Comparison of ENCODE assay signal across 9 cellular contexts in the genomic region with DNA sequence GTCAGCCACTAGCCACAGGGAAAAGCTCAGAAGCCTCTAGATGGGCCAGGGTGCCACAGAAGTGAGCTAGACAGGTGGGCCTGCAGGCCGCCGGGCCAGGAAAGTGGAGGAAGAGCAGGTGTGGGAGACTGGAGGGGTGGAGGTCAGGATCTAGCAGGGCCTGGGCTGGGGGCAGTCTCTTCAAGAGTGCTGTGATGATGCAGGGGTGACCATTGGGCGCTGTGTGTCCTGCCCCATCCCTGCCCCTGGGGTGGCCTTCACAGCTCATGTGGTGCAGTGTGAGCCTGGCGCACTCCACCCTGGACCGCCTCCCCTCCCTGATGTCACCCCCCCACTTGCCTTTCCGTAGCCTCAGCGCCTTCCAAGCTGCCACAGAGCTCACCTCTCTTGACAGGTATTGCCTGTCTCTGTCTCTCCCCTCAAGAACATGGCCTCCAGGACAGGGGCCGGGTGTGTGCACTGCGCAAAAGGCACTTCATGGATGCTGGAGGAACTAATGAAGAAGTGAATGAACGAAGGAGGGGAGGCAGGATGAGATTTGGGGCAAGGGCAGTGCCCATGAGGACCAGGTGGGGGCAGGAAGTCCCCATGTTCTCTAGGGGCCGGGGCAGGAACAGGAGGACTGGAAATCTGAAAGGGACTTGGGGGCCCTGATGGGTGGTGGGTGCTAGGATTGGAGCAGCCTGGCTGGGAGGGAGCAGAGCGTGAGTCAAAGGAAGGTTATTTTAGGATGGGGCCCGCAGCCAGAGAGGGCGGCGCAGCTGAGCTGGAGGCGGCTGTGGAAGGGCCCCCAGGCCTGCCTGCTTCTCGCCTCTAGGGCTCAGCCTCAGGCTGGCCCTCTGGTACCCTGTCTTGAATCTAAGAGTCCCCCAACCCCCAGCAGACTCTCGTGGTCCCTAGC. TPM values are rescaled to one million over a fixed set of nuclear protein-coding genes. Genes with fewer than 3 reads are reported as not detected.
DNase-seq lines count a peak whose midpoint lies in the region; ATAC-seq, FAIRE-seq and TF ChIP-seq lines count a peak whose summit lies in the region.
"Had no signal": no experiment of that assay in that cellular context is flagged by ENCODE, and none has a peak within 500 bp of the region (broad histone marks: within the 10 kb centered on the region; RNA-seq: fewer than 3 reads in every experiment).

No MANE protein-coding gene starts in this region.

- H2AFZ ChIP-seq in K562 (ENCODE audit: low read depth, low read length), result no peak overlapping the region

- peak in 2 of 3 experiments; percentile 3 to 27; a peak in 2 of 6 replicates for TF ChIP-seq CTCF in K562 (IDR thresholded peaks at IDR 0.05 in 2 of 3, conservative IDR thresholded peaks at IDR 0.05 in 1 of 3; ENCODE audit: insufficient read depth in 2 of 3, low read depth in 1 of 3, low read length in 3 of 3)

- no peak for TF ChIP-seq RAD21 in K562 (CRISPR knock-in tag; conservative IDR thresholded peaks at IDR 0.05 in 1 of 2, IDR thresholded peaks at IDR 0.05 in 1 of 2)

- no TSS peak for BruUV-seq in K562 (replicated peaks; lab: Mats Ljungman, UMichigan)

- no peak for DNase-seq in activated naive CD8-positive, alpha-beta T cell treated with anti-CD3 and anti-CD28 coated beads, Interleukin-2, amount 10 ng/mL, durations not matched to agents 7 days and 5 days
- DNase-seq in activated naive CD8-positive, alpha-beta T cell treated with anti-CD3 and anti-CD28 coated beads for 36 hours, result no peak
- DNase-seq in K562 (ENCODE audit: extremely low read depth in 1 of 4, low spot score in 3 of 4), result peak in 1 of 4 experiments; percentile 45
- DNase-seq in memory B cell (ENCODE audit: low spot score in 2 of 2), result no peak
- peak; percentile 85 to 92 for DNase-seq in aorta
- DNase-seq in putamen (ENCODE audit: low spot score), result no peak
- DNase-seq: T-helper 9 cell had no signal

- CTCF ChIA-PET in K562 (lab: Yijun Ruan, JAX; ENCODE audit: low intra/inter-chr PET ratio), result no interaction called here

- peaks cover 35 to 98% of the 10 kb centered on the region in 2 experiments for H3K4me1 ChIP-seq in K562 (replicated peaks in 1 of 2; ENCODE audit: control insufficient read depth in 2 of 2, insufficient read depth in 2 of 2, low read length in 2 of 2)
- no peaks in the 10 kb centered on the region for H3K4me1 ChIP-seq in aorta (ENCODE audit: control insufficient read depth in 1 of 2, insufficient read depth in 2 of 2, low read length in 2 of 2)

- H3K27ac ChIP-seq in K562 (ENCODE audit: extremely low read depth, low read depth, low read length), result peak overlapping the region; percentile 28; the same call in 1 of the 3 replicates
- H3K27ac ChIP-seq in aorta (ENCODE audit: low read depth in 1 of 2, low read length in 2 of 2), result peak overlapping the region in 1 of 2 donors; percentile 37

- no peaks in the 10 kb centered on the region for H3K9me3 ChIP-seq in K562 (replicated peaks; ENCODE audit: control insufficient read depth, insufficient read depth, low read depth, low read length)
- no peaks in the 10 kb centered on the region for H3K9me3 ChIP-seq in aorta (ENCODE audit: control insufficient read depth, low read length)

- TF ChIP-seq POLR2A in K562 (conservative IDR thresholded peaks at IDR 0.05), result no peak

- POLR2A ChIA-PET in activated naive CD8-positive, alpha-beta T cell treated with anti-CD3 and anti-CD28 coated beads, Interleukin-2, amount 10 ng/mL, durations not matched to agents 7 days and 5 days (lab: Charles Lee), result interaction anchor here (0.7 to 1.2 kb wide), 3 partner anchors 11 to 144 kb away, joined by 3 to 4 read pairs (median 3); a partner anchor contains a TSS
- POLR2A ChIA-PET in K562 (lab: Yijun Ruan, JAX), result interaction anchor here (0.6 to 1.0 kb wide), 4 partner anchors 8 to 146 kb away, joined by 3 to 5 read pairs (median 4); no protein-coding TSS in a partner anchor

- peak overlapping the region; percentile 72 for H3K27ac Mint-ChIP-seq in activated naive CD8-positive, alpha-beta T cell treated with anti-CD3 and anti-CD28 coated beads, Interleukin-2, amount 10 ng/mL, durations not matched to agents 7 days and 5 days
- no peak overlapping the region for H3K27ac Mint-ChIP-seq in activated naive CD8-positive, alpha-beta T cell treated with anti-CD3 and anti-CD28 coated beads for 36 hours
- peak overlapping the region; percentile 43 for H3K27ac Mint-ChIP-seq in memory B cell

- H3K27me3 ChIP-seq in K562 (ENCODE audit: control insufficient read depth in 2 of 2, insufficient read depth in 2 of 2, low read length in 2 of 2), result no peaks in the 10 kb centered on the region
- H3K27me3 ChIP-seq in aorta (ENCODE audit: control insufficient read depth in 1 of 2, insufficient read depth in 2 of 2, low read length in 1 of 2), result no peaks in the 10 kb centered on the region

- TF ChIP-seq EP300 in K562 (IDR thresholded peaks at IDR 0.05; ENCODE audit: low read length), result no peak

- no peak overlapping the region for H3K4me2 ChIP-seq in K562 (ENCODE audit: insufficient read depth, low read length)

- peaks cover 22% of the 10 kb centered on the region for H4K20me1 ChIP-seq in K562 (replicated peaks; ENCODE audit: control insufficient read depth, insufficient read depth, low read length)

- no peak overlapping the region for H3K4me3 ChIP-seq in K562
- no peak overlapping the region for H3K4me3 ChIP-seq in aorta (ENCODE audit: low read length in 2 of 2)

- no peaks in the 10 kb centered on the region for H3K9me3 Mint-ChIP-seq in activated naive CD8-positive, alpha-beta T cell treated with anti-CD3 and anti-CD28 coated beads, Interleukin-2, amount 10 ng/mL, durations not matched to agents 7 days and 5 days
- no peaks in the 10 kb centered on the region for H3K9me3 Mint-ChIP-seq in activated naive CD8-positive, alpha-beta T cell treated with anti-CD3 and anti-CD28 coated beads for 36 hours
- H3K9me3 Mint-ChIP-seq in memory B cell, result no peaks in the 10 kb centered on the region

- peak overlapping the region in 1 of 2 experiments; percentile 68; a peak in 2 of 4 replicates for H3K9ac ChIP-seq in K562 (ENCODE audit: insufficient read depth in 1 of 2, low read depth in 2 of 2, low read length in 2 of 2)

- in situ Hi-C loops in K562 (cut with MboI), result no loop called here

- H3K4me3 Mint-ChIP-seq in activated naive CD8-positive, alpha-beta T cell treated with anti-CD3 and anti-CD28 coated beads, Interleukin-2, amount 10 ng/mL, durations not matched to agents 7 days and 5 days, result no peak overlapping the region
- no peak overlapping the region for H3K4me3 Mint-ChIP-seq in activated naive CD8-positive, alpha-beta T cell treated with anti-CD3 and anti-CD28 coated beads for 36 hours
- no peak overlapping the region for H3K4me3 Mint-ChIP-seq in memory B cell

- peaks cover 11% of the 10 kb centered on the region for H3K36me3 Mint-ChIP-seq in activated naive CD8-positive, alpha-beta T cell treated with anti-CD3 and anti-CD28 coated beads, Interleukin-2, amount 10 ng/mL, durations not matched to agents 7 days and 5 days
- H3K36me3 Mint-ChIP-seq in activated naive CD8-positive, alpha-beta T cell treated with anti-CD3 and anti-CD28 coated beads for 36 hours, result peaks cover 6% of the 10 kb centered on the region
- no peaks in the 10 kb centered on the region for H3K36me3 Mint-ChIP-seq in memory B cell

- peaks cover 80% of the 10 kb centered on the region for H3K79me2 ChIP-seq in K562 (ENCODE audit: control insufficient read depth, insufficient read depth, low read length)

- H3K27me3 Mint-ChIP-seq in activated naive CD8-positive, alpha-beta T cell treated with anti-CD3 and anti-CD28 coated beads, Interleukin-2, amount 10 ng/mL, durations not matched to agents 7 days and 5 days, result no peaks in the 10 kb centered on the region
- H3K27me3 Mint-ChIP-seq in activated naive CD8-positive, alpha-beta T cell treated with anti-CD3 and anti-CD28 coated beads for 36 hours, result no peaks in the 10 kb centered on the region
- no peaks in the 10 kb centered on the region for H3K27me3 Mint-ChIP-seq in memory B cell

- H3K4me1 Mint-ChIP-seq in activated naive CD8-positive, alpha-beta T cell treated with anti-CD3 and anti-CD28 coated beads, Interleukin-2, amount 10 ng/mL, durations not matched to agents 7 days and 5 days, result peaks cover 39% of the 10 kb centered on the region
- peaks cover 48% of the 10 kb centered on the region for H3K4me1 Mint-ChIP-seq in activated naive CD8-positive, alpha-beta T cell treated with anti-CD3 and anti-CD28 coated beads for 36 hours
- peaks cover 36% of the 10 kb centered on the region for H3K4me1 Mint-ChIP-seq in memory B cell

- no peaks in the 10 kb centered on the region for H3K9me1 ChIP-seq in K562 (ENCODE audit: control insufficient read depth, insufficient read depth, low read length)

- H3K36me3 ChIP-seq in K562 (ENCODE audit: control insufficient read depth, insufficient read depth, low read length) (peaks cover 68% of the 10 kb centered on the region; the same call in 2 of the 3 replicates), aorta (ENCODE audit: control insufficient read depth in 1 of 2, insufficient read depth in 2 of 2, low read length in 1 of 2) (no peaks in the 10 kb centered on the region)

- WGBS in K562 (ENCODE audit: insufficient coverage, low coverage, missing lambda C conversion rate), result 63% methylated on average over 14 of the region's 18 CpGs
- WGBS in aorta, 2 donors, result 37 to 38% methylated on average over 15 to 18 of the region's 18 CpGs

- no peak for ATAC-seq in activated naive CD8-positive, alpha-beta T cell treated with anti-CD3 and anti-CD28 coated beads, Interleukin-2, amount 10 ng/mL, durations not matched to agents 7 days and 5 days (ENCODE audit: low read depth)
- ATAC-seq in K562, result no peak
- ATAC-seq in memory B cell (ENCODE audit: low read depth), result no peak
- ATAC-seq in aorta (ENCODE audit: low FRiP score), result peak; percentile 72
- ATAC-seq in GM18520 (IDR thresholded peaks at IDR 0.05; ENCODE audit: unreplicated experiment), result no peak
- no peak for ATAC-seq in GM18907 (IDR thresholded peaks at IDR 0.05; ENCODE audit: unreplicated experiment)

- intact Hi-C loops in K562 (cut with micrococcal nuclease), result no loop called here
- intact Hi-C loops in aorta (cut with DNase I), result no loop called here

- no peak for FAIRE-seq in K562 (lab: Jason Lieb, UNC)

RNA-seq across cellular contexts. Expression of a gene that starts 6.6 kb away (rescaled TPM):
- total RNA-seq in activated naive CD8-positive, alpha-beta T cell treated with anti-CD3 and anti-CD28 coated beads, Interleukin-2, amount 10 ng/mL, durations not matched to agents 7 days and 5 days, result 100 to 1,000 TPM; 152 to 158 TPM
- total RNA-seq in activated naive CD8-positive, alpha-beta T cell treated with anti-CD3 and anti-CD28 coated beads for 36 hours, result 100 to 1,000 TPM in 1 of 2 experiments, 10 to 100 TPM in 1; 96.1 to 101 TPM
- total RNA-seq in K562 (2011; cell fraction: chromatin; rRNA removed; ENCODE audit: low replicate concordance), result 28.5 and 141 TPM in 2 replicates
- total RNA-seq in K562 (2011; cell fraction: nucleolus; rRNA removed), result 209 and 228 TPM in 2 replicates
- total RNA-seq in K562 (2011; cell fraction: nucleoplasm; rRNA removed), result 68.6 and 76.2 TPM in 2 replicates
- total RNA-seq in K562 (2014; rRNA removed), result 125 and 188 TPM in 2 replicates
- 21.2 and 21.4 TPM in 2 replicates for total RNA-seq in K562 (2014; rRNA removed; fragmentation: Illumina TruSeq; extraction: Trizol)
- 72.3 and 76.3 TPM in 2 replicates for total RNA-seq in K562 (2015; rRNA removed; fragmentation: Illumina TruSeq; extraction: Trizol)
- 189 TPM in 2 replicates for total RNA-seq in K562 (2021)
- polyA plus RNA-seq in K562 (2011; rRNA removed), result 20.1 and 25.9 TPM in 2 replicates
- 25.4 and 118 TPM in 2 replicates for polyA plus RNA-seq in K562 (2011; cell fraction: cytosol; rRNA removed)
- polyA plus RNA-seq in K562 (2011; cell fraction: nucleus; rRNA removed), result 134 and 296 TPM in 2 replicates
- polyA plus RNA-seq in K562 (2012), result 81.3 and 110 TPM in 2 replicates
- 39.0 and 114 TPM in 2 replicates for polyA plus RNA-seq in K562 (2014; fragmentation: Illumina TruSeq; extraction: Trizol)
- polyA plus RNA-seq in K562 (2014; fragmentation: Nextera tagmentation; extraction: Ambion mirVana), result 1 to 10 TPM; 1.1 to 1.9 TPM
- polyA plus RNA-seq in K562 (2014; rRNA removed), result 119 and 133 TPM in 2 replicates
- polyA minus RNA-seq in K562 (2011; rRNA and poly(A)+ RNA removed), result 3.6 and 7.0 TPM in 2 replicates
- 37.3 and 43.8 TPM in 2 replicates for polyA minus RNA-seq in K562 (2011; cell fraction: cytosol; rRNA and poly(A)+ RNA removed)
- polyA minus RNA-seq in K562 (2011; cell fraction: nucleus; rRNA and poly(A)+ RNA removed), result 85.0 and 105 TPM in 2 replicates
- 10 to 100 TPM; 51.4 to 89.4 TPM for total RNA-seq in aorta
- 100 to 1,000 TPM in 1 of 2 donors, 10 to 100 TPM in 1; 40.6 to 150 TPM for polyA plus RNA-seq in aorta

RNA-seq across cellular contexts. Expression of a gene that starts 12.2 kb away (rescaled TPM):
- 10 to 100 TPM; 39.6 to 43.4 TPM for total RNA-seq in activated naive CD8-positive, alpha-beta T cell treated with anti-CD3 and anti-CD28 coated beads, Interleukin-2, amount 10 ng/mL, durations not matched to agents 7 days and 5 days
- total RNA-seq in activated naive CD8-positive, alpha-beta T cell treated with anti-CD3 and anti-CD28 coated beads for 36 hours, result 10 to 100 TPM; 29.6 to 32.7 TPM
- total RNA-seq in K562 (2011; cell fraction: chromatin; rRNA removed; ENCODE audit: low replicate concordance), result 155 and 651 TPM in 2 replicates
- total RNA-seq in K562 (2011; cell fraction: nucleolus; rRNA removed), result 616 and 678 TPM in 2 replicates
- 226 and 284 TPM in 2 replicates for total RNA-seq in K562 (2011; cell fraction: nucleoplasm; rRNA removed)
- total RNA-seq in K562 (2014; rRNA removed) (180 and 202 TPM in 2 replicates), K562 (2014; rRNA removed; fragmentation: Illumina TruSeq; extraction: Trizol) (14.6 and 32.0 TPM in 2 replicates), K562 (2015; rRNA removed; fragmentation: Illumina TruSeq; extraction: Trizol) (93.2 and 96.8 TPM in 2 replicates), K562 (2021) (435 and 460 TPM in 2 replicates), aorta (10 to 100 TPM; 42.1 to 86.5 TPM)
- polyA plus RNA-seq in K562 (2011; rRNA removed) (99.3 and 191 TPM in 2 replicates), K562 (2014; fragmentation: Illumina TruSeq; extraction: Trizol) (73.2 and 198 TPM in 2 replicates), K562 (2014; fragmentation: Nextera tagmentation; extraction: Ambion mirVana) (10 to 100 TPM; 21.8 to 57.6 TPM), K562 (2014; rRNA removed) (376 and 380 TPM in 2 replicates), aorta (100 to 1,000 TPM in 1 of 2 donors, 10 to 100 TPM in 1; 56.0 to 535 TPM)
- 148 and 356 TPM in 2 replicates for polyA plus RNA-seq in K562 (2011; cell fraction: cytosol; rRNA removed)
- 1,012 and 1,382 TPM in 2 replicates for polyA plus RNA-seq in K562 (2011; cell fraction: nucleus; rRNA removed)
- polyA plus RNA-seq in K562 (2012), result 319 and 453 TPM in 2 replicates
- polyA minus RNA-seq in K562 (2011; rRNA and poly(A)+ RNA removed), result 36.7 and 52.6 TPM in 2 replicates
- 173 and 245 TPM in 2 replicates for polyA minus RNA-seq in K562 (2011; cell fraction: cytosol; rRNA and poly(A)+ RNA removed)
- 114 and 124 TPM in 2 replicates for polyA minus RNA-seq in K562 (2011; cell fraction: nucleus; rRNA and poly(A)+ RNA removed)

RNA-seq across cellular contexts. Expression of a gene that starts 28.3 kb away (rescaled TPM):
- 1 to 10 TPM; 1.2 to 1.6 TPM for total RNA-seq in activated naive CD8-positive, alpha-beta T cell treated with anti-CD3 and anti-CD28 coated beads, Interleukin-2, amount 10 ng/mL, durations not matched to agents 7 days and 5 days
- not detected for total RNA-seq in activated naive CD8-positive, alpha-beta T cell treated with anti-CD3 and anti-CD28 coated beads for 36 hours
- total RNA-seq in K562 (2011; cell fraction: chromatin; rRNA removed; ENCODE audit: low replicate concordance), result 0.25 TPM in 1 of 2 replicates, not detected in the other
- 0.39 and 0.50 TPM in 2 replicates for total RNA-seq in K562 (2011; cell fraction: nucleolus; rRNA removed)
- 0.22 TPM in 1 of 2 replicates, not detected in the other for total RNA-seq in K562 (2011; cell fraction: nucleoplasm; rRNA removed)
- total RNA-seq in K562 (2014; rRNA removed), result 0.18 and 0.29 TPM in 2 replicates
- total RNA-seq in K562 (2014; rRNA removed; fragmentation: Illumina TruSeq; extraction: Trizol), result 0.07 TPM in 1 of 2 replicates, not detected in the other
- 0.30 and 0.36 TPM in 2 replicates for total RNA-seq in K562 (2015; rRNA removed; fragmentation: Illumina TruSeq; extraction: Trizol)
- 0.09 and 0.22 TPM in 2 replicates for total RNA-seq in K562 (2021)
- polyA plus RNA-seq in K562 (2011; rRNA removed), result 0.10 and 0.42 TPM in 2 replicates
- polyA plus RNA-seq in K562 (2011; cell fraction: cytosol; rRNA removed), result 0.31 and 0.41 TPM in 2 replicates
- polyA plus RNA-seq in K562 (2011; cell fraction: nucleus; rRNA removed), result 0.20 and 0.53 TPM in 2 replicates
- polyA plus RNA-seq in K562 (2012), result 0.33 and 1.1 TPM in 2 replicates
- 0.10 and 0.25 TPM in 2 replicates for polyA plus RNA-seq in K562 (2014; fragmentation: Illumina TruSeq; extraction: Trizol)
- polyA plus RNA-seq in K562 (2014; fragmentation: Nextera tagmentation; extraction: Ambion mirVana), result not detected
- polyA plus RNA-seq in K562 (2014; rRNA removed), result 0.08 TPM in 1 of 2 replicates, not detected in the other
- 0.11 and 0.18 TPM in 2 replicates for polyA minus RNA-seq in K562 (2011; rRNA and poly(A)+ RNA removed)
- 0.57 and 1.1 TPM in 2 replicates for polyA minus RNA-seq in K562 (2011; cell fraction: cytosol; rRNA and poly(A)+ RNA removed)
- 0.13 and 0.67 TPM in 2 replicates for polyA minus RNA-seq in K562 (2011; cell fraction: nucleus; rRNA and poly(A)+ RNA removed)
- 10 to 100 TPM in 1 of 2 donors, 1 to 10 TPM in 1; 7.7 to 15.6 TPM for total RNA-seq in aorta
- 1 to 10 TPM; 2.2 to 7.4 TPM for polyA plus RNA-seq in aorta

RNA-seq across cellular contexts. Expression of a gene that starts 39.8 kb away (rescaled TPM):
- under 1 TPM; 0.34 to 0.75 TPM for total RNA-seq in activated naive CD8-positive, alpha-beta T cell treated with anti-CD3 and anti-CD28 coated beads, Interleukin-2, amount 10 ng/mL, durations not matched to agents 7 days and 5 days
- not detected for total RNA-seq in activated naive CD8-positive, alpha-beta T cell treated with anti-CD3 and anti-CD28 coated beads for 36 hours
- total RNA-seq in K562 (2011; cell fraction: chromatin; rRNA removed; ENCODE audit: low replicate concordance), result 25.1 and 116 TPM in 2 replicates
- total RNA-seq in K562 (2011; cell fraction: nucleolus; rRNA removed), result 214 and 262 TPM in 2 replicates
- total RNA-seq in K562 (2011; cell fraction: nucleoplasm; rRNA removed), result 94.6 and 109 TPM in 2 replicates
- 78.0 and 82.4 TPM in 2 replicates for total RNA-seq in K562 (2014; rRNA removed)
- total RNA-seq in K562 (2014; rRNA removed; fragmentation: Illumina TruSeq; extraction: Trizol), result 7.3 TPM in 2 replicates
- total RNA-seq in K562 (2015; rRNA removed; fragmentation: Illumina TruSeq; extraction: Trizol), result 10.1 and 11.0 TPM in 2 replicates
- total RNA-seq in K562 (2021), result 69.8 and 74.5 TPM in 2 replicates
- polyA plus RNA-seq in K562 (2011; rRNA removed), result 12.5 TPM in 2 replicates
- polyA plus RNA-seq in K562 (2011; cell fraction: cytosol; rRNA removed), result 31.8 and 127 TPM in 2 replicates
- polyA plus RNA-seq in K562 (2011; cell fraction: nucleus; rRNA removed), result 21.6 and 59.4 TPM in 2 replicates
- 50.1 and 369 TPM in 2 replicates for polyA plus RNA-seq in K562 (2012)
- 19.3 and 47.1 TPM in 2 replicates for polyA plus RNA-seq in K562 (2014; fragmentation: Illumina TruSeq; extraction: Trizol)
- 1 to 10 TPM; 2.3 to 2.9 TPM for polyA plus RNA-seq in K562 (2014; fragmentation: Nextera tagmentation; extraction: Ambion mirVana)
- polyA plus RNA-seq in K562 (2014; rRNA removed), result 57.2 and 67.4 TPM in 2 replicates
- polyA minus RNA-seq in K562 (2011; rRNA and poly(A)+ RNA removed), result 2.4 and 5.6 TPM in 2 replicates
- 31.8 and 32.2 TPM in 2 replicates for polyA minus RNA-seq in K562 (2011; cell fraction: cytosol; rRNA and poly(A)+ RNA removed)
- polyA minus RNA-seq in K562 (2011; cell fraction: nucleus; rRNA and poly(A)+ RNA removed), result 18.5 and 24.2 TPM in 2 replicates
- 1 to 10 TPM; 4.2 to 9.8 TPM for total RNA-seq in aorta
- polyA plus RNA-seq in aorta, result 1 to 10 TPM; 2.8 to 3.2 TPM

Comparison
In these comparisons a context has a peak if more than half of its experiments do, and no peak if none do; other contexts are left out.
1. DNase-seq: peak in aorta (2 of 2); none in activated naive CD8-positive, alpha-beta T cell treated with anti-CD3 and anti-CD28 coated beads, Interleukin-2, amount 10 ng/mL, durations not matched to agents 7 days and 5 days (single experiment), activated naive CD8-positive, alpha-beta T cell treated with anti-CD3 and anti-CD28 coated beads for 36 hours (single experiment), memory B cell (0 of 2) and putamen (single experiment).